10 cellular contexts compared by ENCODE assay signal in the genomic region with DNA sequence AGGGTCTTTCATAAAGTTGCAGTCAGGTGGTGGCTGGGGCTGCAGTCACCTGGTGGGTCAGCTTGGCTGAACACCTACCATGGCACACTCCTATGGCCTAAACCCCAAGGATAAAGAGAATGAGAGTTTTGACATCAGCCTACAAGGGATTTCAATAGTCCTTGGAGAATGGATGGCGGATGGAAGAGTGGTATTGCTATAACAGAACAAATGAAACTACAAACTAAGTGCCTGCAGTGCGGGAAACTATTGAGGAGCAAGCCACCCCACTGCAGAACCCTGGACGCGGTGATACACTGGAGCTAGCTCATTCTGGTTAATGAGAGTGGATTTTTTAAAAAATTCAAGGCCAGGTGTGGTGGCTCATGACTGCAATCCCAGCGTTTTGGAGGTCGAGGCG. TPM values are rescaled to one million over a fixed set of nuclear protein-coding genes. Genes with fewer than 3 reads are reported as not detected.
DNase-seq lines count a peak whose midpoint lies in the region; ATAC-seq and TF ChIP-seq lines count a peak whose summit lies in the region.
"Had no signal": no experiment of that assay in that cellular context is flagged by ENCODE, and none has a peak within 500 bp of the region (broad histone marks: within the 10 kb centered on the region; RNA-seq: fewer than 3 reads in every experiment).

No MANE protein-coding gene starts in this region.

- no peak for TF ChIP-seq POLR2A in lower leg skin (IDR thresholded peaks at IDR 0.05)

- no peak overlapping the region for H2AK5ac ChIP-seq in trophoblast cell (ENCODE audit: low read length)

- no peak for DNase-seq in activated naive CD8-positive, alpha-beta T cell treated with anti-CD3 and anti-CD28 coated beads, Interleukin-2, amount 50 U/mL, for 24 hours
- DNase-seq in naive B cell: no peak
- no peak for DNase-seq in NCI-H2081 treated with DMSO at 0.1 percent for 48 hours (lab: John Stamatoyannopoulos, UW)
- DNase-seq in stimulated activated CD4-positive, alpha-beta T cell treated with anti-CD3 and anti-CD28 coated beads, Interleukin-4, amount 100 ng/mL, for 4 hours: no peak
- no peak for DNase-seq in trophoblast cell
- DNase-seq in lower leg skin (ENCODE audit: low spot score in 2 of 2): no peak
- DNase-seq: activated CD4-positive, alpha-beta T cell treated with anti-CD3 and anti-CD28 coated beads, Interleukin-2, amount 50 U/mL, for 1 hour; brain microvascular endothelial cell had no signal

- H3K27ac ChIP-seq in BLaER1 treated with 17β-estradiol and CSF1 and Interleukin-3, amounts not matched to agents 10 nM and 100 nM: no peak overlapping the region
- H3K27ac ChIP-seq in HUES48 (ENCODE audit: low read depth, low read length) (no peak overlapping the region), trophoblast cell (ENCODE audit: low read depth, low read length) (no peak overlapping the region)
- H3K27ac ChIP-seq: brain microvascular endothelial cell had no signal

- no peak overlapping the region for H2AFZ ChIP-seq in trophoblast cell (ENCODE audit: insufficient read depth, low read length, poor library complexity)

- WGBS in trophoblast cell (ENCODE audit: extremely low coverage, insufficient coverage, insufficient read length): no CpG with 5 or more reads among the region's 7 CpGs
- WGBS in lower leg skin, 2 donors: 87 to 91% methylated on average over 7 of the region's 7 CpGs

- H4K20me1 ChIP-seq in BLaER1 treated with 17β-estradiol and CSF1 and Interleukin-3, amounts not matched to agents 10 nM and 100 nM: no peaks in the 10 kb centered on the region; a peak in 2 of 22 replicates

- peak overlapping the region in 3 of 11 experiments; percentile 69 to 77 (median 75); a peak in 2 of 22 replicates for H3K9ac ChIP-seq in BLaER1 treated with 17β-estradiol and CSF1 and Interleukin-3, amounts not matched to agents 10 nM and 100 nM
- H3K9ac ChIP-seq in HUES48 (ENCODE audit: low read depth, low read length) (no peak overlapping the region), trophoblast cell (ENCODE audit: low read length) (no peak overlapping the region)

- H2BK5ac ChIP-seq in trophoblast cell (ENCODE audit: low read depth, low read length, poor library complexity): no peak overlapping the region

- H3K27ac Mint-ChIP-seq in activated naive CD8-positive, alpha-beta T cell treated with anti-CD3 and anti-CD28 coated beads, Interleukin-2, amount 50 U/mL, for 24 hours: no peak overlapping the region
- peak overlapping the region in 1 of 6 donors; percentile 84 for H3K27ac Mint-ChIP-seq in naive B cell

- peaks cover 6% of the 10 kb centered on the region for H3K79me1 ChIP-seq in trophoblast cell (ENCODE audit: low read length)

- H3K27me3 Mint-ChIP-seq in activated naive CD8-positive, alpha-beta T cell treated with anti-CD3 and anti-CD28 coated beads, Interleukin-2, amount 50 U/mL, for 24 hours: no peaks in the 10 kb centered on the region
- no peaks in the 10 kb centered on the region for H3K27me3 Mint-ChIP-seq in naive B cell

- H4K8ac ChIP-seq in trophoblast cell (ENCODE audit: low read depth, low read length): no peak overlapping the region

- intact Hi-C loops in lower leg skin (cut with DNase I; ENCODE audit: low total_unique reads): no loop called here

- no peaks in the 10 kb centered on the region for H3K9me3 Mint-ChIP-seq in activated naive CD8-positive, alpha-beta T cell treated with anti-CD3 and anti-CD28 coated beads, Interleukin-2, amount 50 U/mL, for 24 hours
- H3K9me3 Mint-ChIP-seq in naive B cell: no peaks in the 10 kb centered on the region

- H3K36me3 Mint-ChIP-seq in activated naive CD8-positive, alpha-beta T cell treated with anti-CD3 and anti-CD28 coated beads, Interleukin-2, amount 50 U/mL, for 24 hours (ENCODE audit: low read depth): no peaks in the 10 kb centered on the region
- no peaks in the 10 kb centered on the region for H3K36me3 Mint-ChIP-seq in naive B cell

- no peak overlapping the region for H3K4ac ChIP-seq in trophoblast cell (ENCODE audit: low read depth, low read length)

- no peak for ATAC-seq in activated naive CD8-positive, alpha-beta T cell treated with anti-CD3 and anti-CD28 coated beads, Interleukin-2, amount 50 U/mL, for 24 hours
- no peak for ATAC-seq in naive B cell (ENCODE audit: low read depth in 2 of 2)

- H3K18ac ChIP-seq in trophoblast cell (ENCODE audit: low read length): no peak overlapping the region

- no peak overlapping the region for H3K23ac ChIP-seq in trophoblast cell (ENCODE audit: low read length)

- H2BK12ac ChIP-seq in trophoblast cell (ENCODE audit: low read length): no peak overlapping the region

- no peaks in the 10 kb centered on the region for H3K36me3 ChIP-seq in BLaER1 treated with 17β-estradiol and CSF1 and Interleukin-3, amounts not matched to agents 10 nM and 100 nM
- no peaks in the 10 kb centered on the region for H3K36me3 ChIP-seq in HUES48 (ENCODE audit: control insufficient read depth, insufficient read depth, low read length)
- no peaks in the 10 kb centered on the region for H3K36me3 ChIP-seq in trophoblast cell (ENCODE audit: control insufficient read depth in 1 of 2, insufficient read depth in 2 of 2, low read length in 2 of 2)
- H3K36me3 ChIP-seq: brain microvascular endothelial cell had no signal

- peak overlapping the region; percentile 91 for H3K4me3 Mint-ChIP-seq in activated naive CD8-positive, alpha-beta T cell treated with anti-CD3 and anti-CD28 coated beads, Interleukin-2, amount 50 U/mL, for 24 hours
- H3K4me3 Mint-ChIP-seq in naive B cell: peak overlapping the region; percentile 82 to 99 (median 92)

- no peak overlapping the region for H2BK120ac ChIP-seq in trophoblast cell (ENCODE audit: insufficient read depth, low read length, poor library complexity)

- H3K9me3 ChIP-seq in BLaER1 treated with 17β-estradiol and CSF1 and Interleukin-3, amounts not matched to agents 10 nM and 100 nM (replicated peaks in 1 of 11): no peaks in the 10 kb centered on the region
- H3K9me3 ChIP-seq in HUES48 (ENCODE audit: control insufficient read depth, insufficient read depth, low read length) (no peaks in the 10 kb centered on the region), trophoblast cell (ENCODE audit: insufficient read depth, low read depth, low read length) (no peaks in the 10 kb centered on the region)

- no peak overlapping the region for H3K14ac ChIP-seq in trophoblast cell (ENCODE audit: low read length)

- peaks cover 35 to 56% (median 46%) of the 10 kb centered on the region in 10 experiments for H3K4me1 ChIP-seq in BLaER1 treated with 17β-estradiol and CSF1 and Interleukin-3, amounts not matched to agents 10 nM and 100 nM
- H3K4me1 ChIP-seq in HUES48 (ENCODE audit: control insufficient read depth, insufficient read depth, low read length) (peaks cover 9% of the 10 kb centered on the region; the same call in 1 of the 2 replicates), trophoblast cell (ENCODE audit: control insufficient read depth in 1 of 2, insufficient read depth in 2 of 2, low read length in 2 of 2) (peaks cover 0 to 3% of the 10 kb centered on the region in 2 experiments)

- no peak for TF ChIP-seq CTCF in lower leg skin (IDR thresholded peaks at IDR 0.05)

- H3K79me2 ChIP-seq in trophoblast cell (ENCODE audit: control insufficient read depth, insufficient read depth, low read length, poor library complexity): peaks cover 3% of the 10 kb centered on the region

- H4K12ac ChIP-seq in trophoblast cell (ENCODE audit: low read depth, low read length): no peak overlapping the region

- peak overlapping the region in 8 of 10 experiments; percentile 55 to 76 (median 64); a peak in 10 of 20 replicates for H3K4me3 ChIP-seq in BLaER1 treated with 17β-estradiol and CSF1 and Interleukin-3, amounts not matched to agents 10 nM and 100 nM
- H3K4me3 ChIP-seq in HUES48 (ENCODE audit: low read depth, low read length): peak overlapping the region; percentile 84
- H3K4me3 ChIP-seq in trophoblast cell (ENCODE audit: low read depth, low read length): no peak overlapping the region
- H3K4me3 ChIP-seq in lower leg skin (ENCODE audit: low read depth, poor library complexity, severe bottlenecking): no peak overlapping the region

- H3K27me3 ChIP-seq in BLaER1 treated with 17β-estradiol and CSF1 and Interleukin-3, amounts not matched to agents 10 nM and 100 nM: no peaks in the 10 kb centered on the region
- H3K27me3 ChIP-seq in HUES48 (ENCODE audit: control insufficient read depth, insufficient read depth, low read length): no peaks in the 10 kb centered on the region
- H3K27me3 ChIP-seq in trophoblast cell (ENCODE audit: insufficient read depth, low read length): no peaks in the 10 kb centered on the region
- H3K27me3 ChIP-seq: brain microvascular endothelial cell had no signal

- H3K4me2 ChIP-seq in BLaER1 treated with 17β-estradiol and CSF1 and Interleukin-3, amounts not matched to agents 10 nM and 100 nM: peak overlapping the region; percentile 80 to 98 (median 91)
- no peak overlapping the region for H3K4me2 ChIP-seq in trophoblast cell (ENCODE audit: low read length)

- no peak overlapping the region for H4K91ac ChIP-seq in trophoblast cell (ENCODE audit: low read depth, low read length)

- peaks cover 34% of the 10 kb centered on the region for H3K4me1 Mint-ChIP-seq in activated naive CD8-positive, alpha-beta T cell treated with anti-CD3 and anti-CD28 coated beads, Interleukin-2, amount 50 U/mL, for 24 hours
- H3K4me1 Mint-ChIP-seq in naive B cell: peaks cover 29 to 45% (median 31%) of the 10 kb centered on the region in 3 donors

RNA-seq across cellular contexts. Expression of gene PRPSAP2, which starts 3.0 kb away (rescaled TPM):
- 10 to 100 TPM; 40.1 to 53.3 (median 46.1) TPM for polyA plus RNA-seq in naive B cell (ENCODE audit: low read depth in 6 of 6)
- 23.2 and 23.5 TPM in 2 replicates for polyA plus RNA-seq in trophoblast cell (2013)
- 10 to 100 TPM; 16.3 to 27.3 (median 23.0) TPM for total RNA-seq in lower leg skin

Comparison
In these comparisons a context has a peak if more than half of its experiments do, and no peak if none do; other contexts are left out.
1. H3K4me3 ChIP-seq: peak in BLaER1 treated with 17β-estradiol and CSF1 and Interleukin-3, amounts not matched to agents 10 nM and 100 nM (8 of 10) and HUES48 (single experiment); none in trophoblast cell (single experiment) and lower leg skin (single experiment).